ENCODE assay signal across 11 cellular contexts in genomic region chr18:22556271-22556990, GRCh38.
A peak's percentile ranks its signal among the peaks of the same experiment; 100 is the strongest.
DNase-seq lines count a peak whose midpoint lies in the region; ATAC-seq and TF ChIP-seq lines count a peak whose summit lies in the region.
"Had no signal": no experiment of that assay in that cellular context is flagged by ENCODE, and none has a peak within 500 bp of the region (broad histone marks: within the 10 kb centered on the region; RNA-seq: fewer than 3 reads in every experiment).

No MANE protein-coding gene starts in this region.

- H3K4me3 Mint-ChIP-seq in activated CD4-positive, alpha-beta T cell treated with anti-CD3 and anti-CD28 coated beads for 36 hours, result no peak overlapping the region
- H3K4me3 Mint-ChIP-seq: naive thymus-derived CD8-positive, alpha-beta T cell had no signal

- no peaks in the 10 kb centered on the region for H3K36me3 Mint-ChIP-seq in activated CD4-positive, alpha-beta T cell treated with anti-CD3 and anti-CD28 coated beads for 36 hours (ENCODE audit: low read depth)

- H3K9me3 ChIP-seq in left ventricle myocardium inferior (replicated peaks), result no peaks in the 10 kb centered on the region

- CTCF ChIA-PET in activated CD4-positive, alpha-beta T cell treated with anti-CD3 and anti-CD28 coated beads for 36 hours (lab: Charles Lee), result interaction anchor here (0.7 kb wide), 2 partner anchors 11 to 757 kb away, joined by 3 to 4 read pairs; no protein-coding TSS in a partner anchor

- no peak for TF ChIP-seq CTCF in left ventricle myocardium inferior (IDR thresholded peaks at IDR 0.05; ENCODE audit: borderline replicate concordance)
- TF ChIP-seq CTCF in retinal pigment epithelial cell (conservative IDR thresholded peaks at IDR 0.05; ENCODE audit: low read depth, low read length), result no peak

- peak overlapping the region; percentile 5 for H3K4me3 ChIP-seq in left ventricle myocardium inferior
- H3K4me3 ChIP-seq in retinal pigment epithelial cell (ENCODE audit: low read length), result no peak overlapping the region
- H3K4me3 ChIP-seq: GM12878 had no signal

- H3K9me3 Mint-ChIP-seq in activated CD4-positive, alpha-beta T cell treated with anti-CD3 and anti-CD28 coated beads for 36 hours (ENCODE audit: low read depth), result no peaks in the 10 kb centered on the region

- no peak for ATAC-seq in activated CD4-positive, alpha-beta T cell treated with anti-CD3 and anti-CD28 coated beads for 36 hours
- ATAC-seq: GM12878; naive thymus-derived CD8-positive, alpha-beta T cell had no signal

- intact Hi-C loops in left ventricle myocardium inferior (cut with micrococcal nuclease), result loop anchor here (10.0 kb wide), 1 partner anchor 92 kb away; no protein-coding TSS in a partner anchor
- intact Hi-C loops in activated CD4-positive, alpha-beta T cell treated with anti-CD3 and anti-CD28 coated beads for 36 hours (cut with DNase I, micrococcal nuclease), result loop anchor here in 1 of 2 experiments (5.0 kb wide), 1 partner anchor 389 kb away; the partner anchor contains the start of gene GATA6

- POLR2A ChIA-PET in activated CD4-positive, alpha-beta T cell treated with anti-CD3 and anti-CD28 coated beads for 36 hours (lab: Charles Lee), result no interaction called here

- H3K4me1 Mint-ChIP-seq in activated CD4-positive, alpha-beta T cell treated with anti-CD3 and anti-CD28 coated beads for 36 hours, result peaks cover 5% of the 10 kb centered on the region

- DNase-seq in ELR (ENCODE audit: low read depth), result peak; percentile 25
- DNase-seq in RPMI8226, result peak; percentile 51
- peak; percentile 81 for DNase-seq in left ventricle myocardium inferior
- peak; percentile 86 for DNase-seq in retinal pigment epithelial cell (ENCODE audit: low read depth)
- DNase-seq in HPDE6-E6E7 (ENCODE audit: extremely low spot score), result no peak
- no peak for DNase-seq in NCI-H128 (lab: John Stamatoyannopoulos, UW; ENCODE audit: unreplicated experiment)
- DNase-seq in activated gamma-delta T cell treated with Interleukin-2 at 50 U/mL for 16 hours, result no peak
- no peak for DNase-seq in activated CD4-positive, alpha-beta T cell treated with anti-CD3 and anti-CD28 coated beads for 36 hours
- DNase-seq: naive thymus-derived CD8-positive, alpha-beta T cell; NCI-H524 treated with DMSO at 0.1 percent for 48 hours had no signal

- peaks cover 34% of the 10 kb centered on the region for H3K4me1 ChIP-seq in left ventricle myocardium inferior

- H3K27ac Mint-ChIP-seq in activated CD4-positive, alpha-beta T cell treated with anti-CD3 and anti-CD28 coated beads for 36 hours, result no peak overlapping the region
- H3K27ac Mint-ChIP-seq: naive thymus-derived CD8-positive, alpha-beta T cell had no signal

- peaks cover 31% of the 10 kb centered on the region for H3K27me3 Mint-ChIP-seq in activated CD4-positive, alpha-beta T cell treated with anti-CD3 and anti-CD28 coated beads for 36 hours

- H3K27ac ChIP-seq in left ventricle myocardium inferior (replicated peaks), result peak overlapping the region; percentile 98

- no peaks in the 10 kb centered on the region for H3K27me3 ChIP-seq in left ventricle myocardium inferior (ENCODE audit: low read depth)

- no peaks in the 10 kb centered on the region for H3K36me3 ChIP-seq in left ventricle myocardium inferior

Comparison
In these comparisons a context has a peak if more than half of its experiments do, and no peak if none do; other contexts are left out.
1. DNase-seq: peak in ELR (single experiment), RPMI8226 (single experiment), left ventricle myocardium inferior (single experiment) and retinal pigment epithelial cell (single experiment); none in HPDE6-E6E7 (single experiment), NCI-H128 (single experiment), activated gamma-delta T cell treated with Interleukin-2 at 50 U/mL for 16 hours (single experiment) and activated CD4-positive, alpha-beta T cell treated with anti-CD3 and anti-CD28 coated beads for 36 hours (single experiment).